ENCODE assay signal across 8 cellular contexts in the genomic region with DNA sequence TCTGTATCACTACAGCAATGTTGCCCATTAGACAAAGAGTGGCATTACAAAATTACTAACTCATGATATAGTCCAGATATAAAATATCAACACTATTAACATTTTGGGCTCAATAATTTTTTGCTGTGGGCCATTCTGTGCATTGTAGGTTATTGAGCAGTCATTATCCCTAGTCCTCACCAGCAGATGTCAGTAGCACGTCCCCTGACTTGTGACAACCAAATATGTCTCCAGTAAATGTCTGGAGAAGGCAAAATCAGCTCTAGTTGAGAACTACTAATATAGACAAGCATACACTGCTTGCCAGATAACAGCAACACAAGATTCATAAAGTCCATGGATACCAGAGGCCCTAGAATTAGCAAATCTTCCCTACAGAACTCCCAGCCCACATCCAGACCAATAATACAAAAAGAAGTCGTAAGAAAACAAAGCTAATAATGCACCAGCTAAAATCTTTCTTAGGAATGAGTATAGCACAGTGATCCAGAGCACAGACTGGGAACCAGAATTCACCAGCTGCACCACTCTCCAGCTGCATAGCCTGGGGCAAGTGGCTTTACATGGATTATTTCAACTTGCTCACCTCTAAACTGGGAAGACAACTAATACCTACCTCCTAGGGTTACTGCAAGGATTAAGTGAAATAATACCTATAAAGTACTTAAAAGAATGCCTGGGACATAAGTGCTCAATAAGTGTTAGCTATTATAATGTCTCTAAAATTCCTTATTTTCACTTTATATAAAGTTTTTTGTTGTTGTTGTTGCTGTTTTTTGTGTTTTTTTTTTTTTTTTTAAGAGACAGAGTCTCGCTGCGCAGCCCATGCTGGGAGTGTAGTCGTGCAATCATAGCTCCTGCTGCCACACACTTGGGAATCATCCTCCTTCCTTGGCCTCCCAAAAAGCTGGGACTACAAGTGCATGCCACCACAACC. TPM values are rescaled to one million over a fixed set of nuclear protein-coding genes. Genes with fewer than 3 reads are reported as not detected.
DNase-seq lines count a peak whose midpoint lies in the region; ATAC-seq and TF ChIP-seq lines count a peak whose summit lies in the region.

No MANE protein-coding gene starts in this region.

- H3K4me1 Mint-ChIP-seq in Caco-2 (ENCODE audit: low read depth, unreplicated experiment) (peaks cover 13% of the 10 kb centered on the region), neural crest cell (peaks cover 10% of the 10 kb centered on the region)

- H3K27me3 Mint-ChIP-seq in Caco-2 (ENCODE audit: insufficient read depth, unreplicated experiment) (no peaks in the 10 kb centered on the region), neural crest cell (ENCODE audit: low read depth) (no peaks in the 10 kb centered on the region)

- H3K27me3 ChIP-seq in Caco-2 (replicated peaks; ENCODE audit: control insufficient read depth, insufficient read depth, low read length): no peaks in the 10 kb centered on the region

- H3K4me3 Mint-ChIP-seq in Caco-2 (ENCODE audit: unreplicated experiment): no peak overlapping the region
- H3K4me3 Mint-ChIP-seq in neural crest cell: no peak overlapping the region

- H3K9ac ChIP-seq in SK-N-MC (ENCODE audit: insufficient read length): no peak overlapping the region

- BruUV-seq in Caco-2 (replicated peaks; lab: Mats Ljungman, UMichigan): no TSS peak

- CTCF ChIA-PET in Caco-2 (lab: Charles Lee) (interaction anchor here (0.5 to 1.2 kb wide), 7 partner anchors 9 to 128 kb away, joined by 3 to 8 read pairs (median 4); a partner anchor contains a TSS), HEK293T (lab: Yijun Ruan, JAX) (interaction anchor here (0.5 to 1.4 kb wide), 5 partner anchors 9 to 1212 kb away, joined by 3 to 5 read pairs (median 4); no protein-coding TSS in a partner anchor)

- H3K4me3 ChIP-seq in Caco-2 (ENCODE audit: low read depth, low read length) (no peak overlapping the region), SK-N-MC (no peak overlapping the region)

- peak overlapping the region; percentile 43; the same call in 1 of the 2 replicates for H3K27ac ChIP-seq in SK-N-MC

- peak; percentile 74 for ATAC-seq in esophagus mucosa
- no peak for ATAC-seq in GM19397 (IDR thresholded peaks at IDR 0.05; ENCODE audit: unreplicated experiment)

- intact Hi-C loops in Caco-2 (cut with micrococcal nuclease; ENCODE audit: unreplicated experiment): no loop called here

- peaks cover 23% of the 10 kb centered on the region for H3K36me3 Mint-ChIP-seq in Caco-2 (ENCODE audit: insufficient read depth, unreplicated experiment)
- peaks cover 12% of the 10 kb centered on the region for H3K36me3 Mint-ChIP-seq in neural crest cell (ENCODE audit: low read depth)

- H3K4me1 ChIP-seq in Caco-2: peaks cover 8% of the 10 kb centered on the region; the same call in 1 of the 2 replicates

- H3K27ac Mint-ChIP-seq in Caco-2 (ENCODE audit: unreplicated experiment) (no peak overlapping the region), neural crest cell (ENCODE audit: unreplicated experiment) (no peak overlapping the region)

- H3K36me3 ChIP-seq in Caco-2 (ENCODE audit: control insufficient read depth, insufficient read depth, low read length) (peaks cover 2% of the 10 kb centered on the region; the same call in 1 of the 2 replicates), SK-N-MC (ENCODE audit: insufficient read depth, low read length) (peaks cover 51% of the 10 kb centered on the region)

- H3K9me3 Mint-ChIP-seq in Caco-2 (ENCODE audit: unreplicated experiment): no peaks in the 10 kb centered on the region
- no peaks in the 10 kb centered on the region for H3K9me3 Mint-ChIP-seq in neural crest cell

- no peaks in the 10 kb centered on the region for H3K9me3 ChIP-seq in Caco-2
- H3K9me3 ChIP-seq in SK-N-MC (ENCODE audit: low read depth, low read length): no peaks in the 10 kb centered on the region

- POLR2A ChIA-PET in Caco-2 (lab: Charles Lee) (no interaction called here), HEK293T (lab: Yijun Ruan, JAX) (interaction anchor here (1.0 kb wide), 1 partner anchor 24 kb away, joined by 3 read pairs; a partner anchor contains a TSS)

- peak; percentile 43 to 54 for DNase-seq in Caco-2
- DNase-seq in HEK293T (ENCODE audit: extremely low spot score): peak; percentile 45
- no peak for DNase-seq in SK-N-MC (ENCODE audit: low read depth, low spot score)
- no peak for DNase-seq in neural crest cell (ENCODE audit: low read depth, low spot score)
- no peak for DNase-seq in NCI-H187 (lab: John Stamatoyannopoulos, UW)
- DNase-seq in superior temporal gyrus (ENCODE audit: extremely low spot score): no peak

- TF ChIP-seq CTCF in Caco-2 (IDR thresholded peaks at IDR 0.05; ENCODE audit: insufficient read depth in 1 of 2, low read depth in 1 of 2, low read length in 1 of 2, severe bottlenecking in 1 of 2, unreplicated experiment in 1 of 2): peak; percentile 37 to 72
- peak; percentile 68 for TF ChIP-seq CTCF in neural crest cell (conservative IDR thresholded peaks at IDR 0.05)

TF ChIP-seq in HEK293T, 16 proteins besides CTCF, POLR2A, EP300 and RAD21:
- no peak for TF ChIP-seq BHLHE40 (IDR thresholded peaks at IDR 0.05; ENCODE audit: borderline replicate concordance)
- TF ChIP-seq FOXA1 (IDR thresholded peaks at IDR 0.05): no peak
- no peak for TF ChIP-seq L3MBTL2 (conservative IDR thresholded peaks at IDR 0.05)
- TF ChIP-seq ARNT (IDR thresholded peaks at IDR 0.05): no peak
- peak; percentile 56; the same call in 1 of the 2 replicates for TF ChIP-seq ZNF384 (IDR thresholded peaks at IDR 0.05)
TF ChIP-seq in HEK293T: peak in this region for 1.

RNA-seq across cellular contexts. Expression of a gene that starts 23.7 kb away (rescaled TPM):
- total RNA-seq in Caco-2 (2022) (63.8 and 70.0 TPM in 2 replicates), esophagus mucosa (19.9 TPM), neural crest cell (39.1 and 41.7 TPM in 2 replicates)

Comparison
In these comparisons a context has a peak if more than half of its experiments do, and no peak if none do; other contexts are left out.
1. DNase-seq: peak in Caco-2 (2 of 2) and HEK293T (single experiment); none in SK-N-MC (single experiment), neural crest cell (single experiment), NCI-H187 (0 of 2) and superior temporal gyrus (single experiment).